29 cellular contexts compared by ENCODE assay signal in the genomic region with DNA sequence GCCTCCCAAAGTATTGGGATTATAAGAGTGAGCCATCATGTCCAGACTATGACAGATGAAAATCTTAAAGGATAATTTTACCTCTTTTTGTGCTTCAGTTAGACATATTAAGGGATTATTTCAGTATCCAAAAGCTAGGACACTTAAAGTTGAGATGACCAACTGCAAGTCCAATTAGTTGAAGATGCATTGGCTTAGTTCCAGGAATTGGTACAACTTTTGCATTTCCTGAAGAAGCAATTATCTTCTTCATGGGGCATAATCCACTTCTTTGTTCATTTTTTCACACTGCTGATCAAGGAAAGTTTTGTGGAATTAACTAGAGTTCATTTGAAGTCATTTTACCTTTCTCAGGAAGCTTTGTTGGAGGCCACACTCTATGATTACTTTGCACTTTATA.
"Had no signal": no experiment of that assay in that cellular context is flagged by ENCODE, and none has a peak within 500 bp of the region (broad histone marks: within the 10 kb centered on the region; RNA-seq: fewer than 3 reads in every experiment).

No MANE protein-coding gene starts in this region.

- H3K9me3 Mint-ChIP-seq: effector memory CD8-positive, alpha-beta T cell; endodermal cell had no signal

- H3K36me3 ChIP-seq: colonic mucosa, esophagus muscularis mucosa, esophagus squamous epithelium, gastrocnemius medialis, gastroesophageal sphincter, heart left ventricle, heart right ventricle had no signal

- H3K4me1 ChIP-seq: colonic mucosa, esophagus muscularis mucosa, foreskin keratinocyte, gastrocnemius medialis, gastroesophageal sphincter, heart left ventricle, heart right ventricle had no signal

- H3K9me3 ChIP-seq: colonic mucosa, esophagus muscularis mucosa, esophagus squamous epithelium, gastrocnemius medialis, gastroesophageal sphincter, heart left ventricle, heart right ventricle had no signal

- H3K4me3 ChIP-seq: colonic mucosa, coronary artery, dorsolateral prefrontal cortex, esophagus muscularis mucosa, esophagus squamous epithelium, gastrocnemius medialis, gastroesophageal sphincter, heart left ventricle, heart right ventricle had no signal

- H3K27ac Mint-ChIP-seq: dendritic cell treated with granulocyte-macrophage colony-stimulating factor and Interleukin-4, amounts not matched to agents 40 ng/mL and 50 ng/mL, for 4 days; effector memory CD8-positive, alpha-beta T cell; endodermal cell had no signal

- H3K27ac ChIP-seq: colonic mucosa, coronary artery, dorsolateral prefrontal cortex, epithelial cell of prostate, esophagus muscularis mucosa, esophagus squamous epithelium, foreskin keratinocyte, gastrocnemius medialis, gastroesophageal sphincter, heart left ventricle, heart right ventricle had no signal

- H3K4me3 Mint-ChIP-seq: dendritic cell treated with granulocyte-macrophage colony-stimulating factor and Interleukin-4, amounts not matched to agents 40 ng/mL and 50 ng/mL, for 4 days; effector memory CD8-positive, alpha-beta T cell; endodermal cell had no signal

- ATAC-seq: effector memory CD8-positive, alpha-beta T cell; esophagus mucosa; foreskin keratinocyte; gastrocnemius medialis; gastroesophageal sphincter; heart left ventricle; heart right ventricle had no signal

- H3K27me3 ChIP-seq: colonic mucosa, dorsolateral prefrontal cortex, esophagus muscularis mucosa, esophagus squamous epithelium, gastrocnemius medialis, gastroesophageal sphincter had no signal

- FAIRE-seq: colon, endometrium, endothelial cell of umbilical vein, frontal cortex had no signal

- DNase-seq: colonic mucosa; cortex of kidney; dermis blood vessel endothelial cell; dorsolateral prefrontal cortex; effector CD4-positive, alpha-beta T cell; effector CD8-positive, alpha-beta T cell; effector memory CD4-positive, alpha-beta T cell; effector memory CD8-positive, alpha-beta T cell; endodermal cell; erythroblast; esophagus squamous epithelium; foreskin fibroblast; foreskin keratinocyte; foreskin melanocyte; gastrocnemius medialis; glutamatergic neuron; head of caudate nucleus; heart left ventricle; heart right ventricle had no signal
